8 cellular contexts compared by ENCODE assay signal in genomic region chr11:18012314-18012905, GRCh38. TPM values are rescaled to one million over a fixed set of nuclear protein-coding genes. Genes with fewer than 3 reads are reported as not detected.
DNase-seq lines count a peak whose midpoint lies in the region; ATAC-seq and TF ChIP-seq lines count a peak whose summit lies in the region.

No MANE protein-coding gene starts in this region.

- no peak overlapping the region for H4K91ac ChIP-seq in mesenchymal stem cell (ENCODE audit: low read length)

- H3K4me2 ChIP-seq in mesenchymal stem cell (ENCODE audit: low read length, poor library complexity, severe bottlenecking), result peak overlapping the region; percentile 67

- H2BK12ac ChIP-seq in mesenchymal stem cell (ENCODE audit: low read length in 2 of 2), result peak overlapping the region in 1 of 2 experiments; percentile 34

- peak; percentile 32 for DNase-seq in stimulated activated CD4-positive, alpha-beta T cell treated with anti-CD3 and anti-CD28 coated beads, Interleukin-15, amount 100 ng/mL, for 24 hours
- no peak for DNase-seq in stimulated activated CD4-positive, alpha-beta T cell treated with anti-CD3 and anti-CD28 coated beads, Interleukin-4, amount 100 ng/mL, for 24 hours
- DNase-seq in HPDE6-E6E7 (ENCODE audit: extremely low spot score), result peak; percentile 15
- peak in 2 of 3 donors; percentile 6 to 13 for DNase-seq in T-helper 17 cell
- no peak for DNase-seq in effector memory CD4-positive, alpha-beta T cell
- DNase-seq in mesenchymal stem cell, result peak; percentile 39
- DNase-seq in suprapubic skin (ENCODE audit: low spot score in 2 of 2), result no peak
- DNase-seq in KG1 (lab: John Stamatoyannopoulos, UW), result no peak

- peaks cover 7% of the 10 kb centered on the region for H3K4me1 ChIP-seq in effector memory CD4-positive, alpha-beta T cell (ENCODE audit: control insufficient read depth, insufficient read depth, low read length, poor library complexity, severe bottlenecking)
- peaks cover 9% of the 10 kb centered on the region for H3K4me1 ChIP-seq in mesenchymal stem cell (ENCODE audit: control insufficient read depth, insufficient read depth, low read depth, low read length)
- peaks cover 25% of the 10 kb centered on the region for H3K4me1 ChIP-seq in suprapubic skin

- H3K9me3 ChIP-seq in T-helper 17 cell (ENCODE audit: control insufficient read depth, low read length, poor library complexity, severe bottlenecking) (no peaks in the 10 kb centered on the region), mesenchymal stem cell (ENCODE audit: control insufficient read depth, low read length) (no peaks in the 10 kb centered on the region), suprapubic skin (no peaks in the 10 kb centered on the region)
- no peaks in the 10 kb centered on the region for H3K9me3 ChIP-seq in effector memory CD4-positive, alpha-beta T cell (ENCODE audit: control insufficient read depth, low read length)

- H2BK5ac ChIP-seq in mesenchymal stem cell (ENCODE audit: low read depth, low read length, poor library complexity, severe bottlenecking), result no peak overlapping the region

- peak overlapping the region in 1 of 2 experiments; percentile 59 for H3K23ac ChIP-seq in mesenchymal stem cell (ENCODE audit: low read length in 2 of 2)

- no peaks in the 10 kb centered on the region for H3K27me3 ChIP-seq in effector memory CD4-positive, alpha-beta T cell (replicated peaks; ENCODE audit: control insufficient read depth, insufficient read depth, low read length, poor library complexity, severe bottlenecking)
- H3K27me3 ChIP-seq in mesenchymal stem cell (ENCODE audit: control insufficient read depth in 1 of 2, insufficient read depth in 1 of 2, low read length in 2 of 2) (peaks cover 0 to 4% of the 10 kb centered on the region in 2 experiments), suprapubic skin (no peaks in the 10 kb centered on the region)

- peak overlapping the region; percentile 96 for H3K4me3 Mint-ChIP-seq in T-helper 17 cell

- TF ChIP-seq POLR2A in suprapubic skin (IDR thresholded peaks at IDR 0.05), result no peak

- peak overlapping the region; percentile 26 for H2BK15ac ChIP-seq in mesenchymal stem cell (ENCODE audit: low read depth, poor library complexity, severe bottlenecking)

- peaks cover 27% of the 10 kb centered on the region for H3K4me1 Mint-ChIP-seq in T-helper 17 cell

- peak overlapping the region; percentile 81 for H3K4me3 ChIP-seq in effector memory CD4-positive, alpha-beta T cell (ENCODE audit: insufficient read depth, low read depth, low read length, poor library complexity, severe bottlenecking)
- H3K4me3 ChIP-seq in mesenchymal stem cell (ENCODE audit: insufficient read depth in 1 of 2, low read depth in 1 of 2, low read length in 2 of 2) (peak overlapping the region; percentile 68 to 97), suprapubic skin (peak overlapping the region; percentile 82)

- no peak overlapping the region for H2AK5ac ChIP-seq in mesenchymal stem cell (ENCODE audit: low read length, severe bottlenecking)

- H4K8ac ChIP-seq in mesenchymal stem cell (ENCODE audit: low read length), result peak overlapping the region; percentile 85

- peak overlapping the region in 1 of 2 experiments; percentile 94 for H3K14ac ChIP-seq in mesenchymal stem cell (ENCODE audit: low read length in 2 of 2)

- H3K36me3 Mint-ChIP-seq in T-helper 17 cell (ENCODE audit: low read depth), result no peaks in the 10 kb centered on the region

- H3K27me3 Mint-ChIP-seq in T-helper 17 cell, result no peaks in the 10 kb centered on the region

- peak overlapping the region in 1 of 2 experiments; percentile 67 for H3K4ac ChIP-seq in mesenchymal stem cell (ENCODE audit: low read depth in 1 of 2, low read length in 2 of 2)

- 1% methylated on average over 33 of the region's 39 CpGs for WGBS in mesenchymal stem cell
- WGBS in suprapubic skin, result under 1% methylated on average over 24 of the region's 39 CpGs

- peak overlapping the region; percentile 92 for H3K9ac ChIP-seq in mesenchymal stem cell (ENCODE audit: low read length)

- H2AFZ ChIP-seq in mesenchymal stem cell (ENCODE audit: low read depth, low read length), result peak overlapping the region; percentile 99

- peaks cover under 1% of the 10 kb centered on the region for H3K36me3 ChIP-seq in effector memory CD4-positive, alpha-beta T cell (ENCODE audit: control insufficient read depth, insufficient read depth, low read length)
- H3K36me3 ChIP-seq in mesenchymal stem cell (ENCODE audit: control insufficient read depth in 1 of 2, insufficient read depth in 2 of 2, low read depth in 1 of 2, low read length in 2 of 2) (no peaks in the 10 kb centered on the region), suprapubic skin (no peaks in the 10 kb centered on the region)

- no peak for TF ChIP-seq EP300 in suprapubic skin (IDR thresholded peaks at IDR 0.05)

- H3K18ac ChIP-seq in mesenchymal stem cell (ENCODE audit: low read depth in 1 of 2, low read length in 2 of 2), result peak overlapping the region; percentile 19 to 67

- TF ChIP-seq CTCF in suprapubic skin (IDR thresholded peaks at IDR 0.05), result no peak

- ATAC-seq in T-helper 17 cell, result no peak

- H3K27ac Mint-ChIP-seq in T-helper 17 cell, result peak overlapping the region; percentile 93

- H3K27ac ChIP-seq in effector memory CD4-positive, alpha-beta T cell (ENCODE audit: insufficient read depth, low read length, poor library complexity, severe bottlenecking), result peak overlapping the region; percentile 78
- H3K27ac ChIP-seq in mesenchymal stem cell (ENCODE audit: low read length, poor library complexity, severe bottlenecking) (peak overlapping the region; percentile 2), suprapubic skin (peak overlapping the region; percentile 88)

- H2BK120ac ChIP-seq in mesenchymal stem cell (ENCODE audit: low read depth, low read length), result no peak overlapping the region

- H3K79me1 ChIP-seq in mesenchymal stem cell (replicated peaks; ENCODE audit: low read length, poor library complexity, severe bottlenecking), result peaks cover 18% of the 10 kb centered on the region

RNA-seq across cellular contexts. Expression of gene SERGEF, which starts 0.4 kb away (rescaled TPM):
- 10 to 100 TPM; 34.6 to 39.8 TPM for total RNA-seq in T-helper 17 cell
- 22.3 TPM for polyA plus RNA-seq in mesenchymal stem cell (2013, experiment 1 of 2)
- 22.9 TPM for polyA plus RNA-seq in mesenchymal stem cell (2013, experiment 2 of 2)
- 10 to 100 TPM; 24.1 to 37.4 (median 29.9) TPM for total RNA-seq in suprapubic skin

RNA-seq across cellular contexts. Expression of gene TPH1, which starts 33.7 kb away (rescaled TPM):
- total RNA-seq in T-helper 17 cell (under 1 TPM; 0.47 to 0.73 TPM), suprapubic skin (1 to 10 TPM in 1 of 4 donors, under 1 TPM in 3; 0.19 to 1.9 (median 0.40) TPM)
- polyA plus RNA-seq in mesenchymal stem cell (2013, experiment 1 of 2), result 0.03 TPM
- 0.03 TPM for polyA plus RNA-seq in mesenchymal stem cell (2013, experiment 2 of 2)

Comparison
In these comparisons a context has a peak if more than half of its experiments do, and no peak if none do; other contexts are left out.
1. DNase-seq: peak in stimulated activated CD4-positive, alpha-beta T cell treated with anti-CD3 and anti-CD28 coated beads, Interleukin-15, amount 100 ng/mL, for 24 hours (single experiment), HPDE6-E6E7 (single experiment), T-helper 17 cell (2 of 3) and mesenchymal stem cell (single experiment); none in stimulated activated CD4-positive, alpha-beta T cell treated with anti-CD3 and anti-CD28 coated beads, Interleukin-4, amount 100 ng/mL, for 24 hours (single experiment), effector memory CD4-positive, alpha-beta T cell (0 of 3), suprapubic skin (0 of 2) and KG1 (single experiment).
2. H3K27ac ChIP-seq: peak in every context shown above with its lines; median percentile 88 in suprapubic skin; 78 in effector memory CD4-positive, alpha-beta T cell; 2 in mesenchymal stem cell.
3. Peak in every context shown above with its lines, with median percentiles within 50 percentile points of each other: H3K4me3 ChIP-seq.